In genomic region chrX:38561951-38562719, GRCh38 we compare ENCODE assay signal across 8 cellular contexts. TPM values are rescaled to one million over a fixed set of nuclear protein-coding genes. Genes with fewer than 3 reads are reported as not detected.
A peak's percentile ranks its signal among the peaks of the same experiment; 100 is the strongest.
DNase-seq lines count a peak whose midpoint lies in the region; ATAC-seq and TF ChIP-seq lines count a peak whose summit lies in the region.

No MANE protein-coding gene starts in this region.

- H3K9ac ChIP-seq in HUES6 (ENCODE audit: low read length) (peak overlapping the region; percentile 47), liver (ENCODE audit: low read depth in 1 of 2, low read length in 2 of 2) (no peak overlapping the region)

- H3K27ac ChIP-seq in HUES6 (ENCODE audit: low read depth, low read length) (no peak overlapping the region), liver (ENCODE audit: low read depth in 1 of 2, low read length in 2 of 2) (peak overlapping the region in 1 of 2 donors; percentile 50)

- ATAC-seq in T-cell (replicated peaks in 1 of 4), result peak in 2 of 4 experiments; percentile 6
- ATAC-seq in stimulated activated memory B cell treated with anti-CD40 and anti-IgM and Interleukin-4, amounts not matched to agents 10 μg/mL and 1 μg/mL and 100 μg/mL, for 72 hours, result no peak
- ATAC-seq in HG03095 (IDR thresholded peaks at IDR 0.05; ENCODE audit: unreplicated experiment), result no peak
- no peak for ATAC-seq in HG03354 (IDR thresholded peaks at IDR 0.05; ENCODE audit: poor library complexity, severe bottlenecking, unreplicated experiment)

- H3K4me1 Mint-ChIP-seq in T-cell (peaks cover 4 to 7% (median 5%) of the 10 kb centered on the region in 3 donors), chondrocyte (ENCODE audit: low read depth) (peaks cover 7% of the 10 kb centered on the region)
- peaks cover 6% of the 10 kb centered on the region for H3K4me1 Mint-ChIP-seq in stimulated activated memory B cell treated with anti-CD40 and anti-IgM and Interleukin-4, amounts not matched to agents 10 μg/mL and 1 μg/mL and 100 μg/mL, for 72 hours

- H3K4me3 Mint-ChIP-seq in T-cell, result peak overlapping the region; percentile 76 to 84 (median 84)
- H3K4me3 Mint-ChIP-seq in chondrocyte (ENCODE audit: unreplicated experiment), result peak overlapping the region; percentile 76
- peak overlapping the region; percentile 80 for H3K4me3 Mint-ChIP-seq in stimulated activated memory B cell treated with anti-CD40 and anti-IgM and Interleukin-4, amounts not matched to agents 10 μg/mL and 1 μg/mL and 100 μg/mL, for 72 hours

- DNase-seq in T-cell (peak in 11 of 34 experiments; percentile 0 to 24 (median 8)), chondrocyte (ENCODE audit: low spot score) (peak; percentile 80), HK-2 (ENCODE audit: unreplicated experiment) (no peak)

- CTCF ChIA-PET in T-cell (lab: Charles Lee), result no interaction called here

- H3K9me3 ChIP-seq in HUES6 (ENCODE audit: control insufficient read depth, insufficient read depth, low read depth, low read length) (no peaks in the 10 kb centered on the region), liver (ENCODE audit: control insufficient read depth in 4 of 4, low read length in 3 of 4) (no peaks in the 10 kb centered on the region)

- POLR2A ChIA-PET in T-cell (lab: Charles Lee), result no interaction called here

- WGBS in liver, result 1% methylated on average over 36 of the region's 38 CpGs

- H3K9me3 Mint-ChIP-seq in T-cell (no peaks in the 10 kb centered on the region), chondrocyte (ENCODE audit: low read depth) (peaks cover 3% of the 10 kb centered on the region)
- H3K9me3 Mint-ChIP-seq in stimulated activated memory B cell treated with anti-CD40 and anti-IgM and Interleukin-4, amounts not matched to agents 10 μg/mL and 1 μg/mL and 100 μg/mL, for 72 hours, result no peaks in the 10 kb centered on the region

- TF ChIP-seq RAD21 in liver (IDR thresholded peaks at IDR 0.05), result no peak

- no peaks in the 10 kb centered on the region for H3K36me3 Mint-ChIP-seq in T-cell
- H3K36me3 Mint-ChIP-seq in chondrocyte (ENCODE audit: low read depth), result no peaks in the 10 kb centered on the region
- no peaks in the 10 kb centered on the region for H3K36me3 Mint-ChIP-seq in stimulated activated memory B cell treated with anti-CD40 and anti-IgM and Interleukin-4, amounts not matched to agents 10 μg/mL and 1 μg/mL and 100 μg/mL, for 72 hours

- H3K27me3 Mint-ChIP-seq in T-cell, result peaks cover 0 to 5% of the 10 kb centered on the region in 2 donors
- peaks cover 4% of the 10 kb centered on the region for H3K27me3 Mint-ChIP-seq in chondrocyte (ENCODE audit: low read depth)
- H3K27me3 Mint-ChIP-seq in stimulated activated memory B cell treated with anti-CD40 and anti-IgM and Interleukin-4, amounts not matched to agents 10 μg/mL and 1 μg/mL and 100 μg/mL, for 72 hours, result no peaks in the 10 kb centered on the region

- H3K4me3 ChIP-seq in HUES6 (ENCODE audit: low read depth, low read length), result peak overlapping the region; percentile 72
- H3K4me3 ChIP-seq in liver (ENCODE audit: low read depth in 1 of 3, low read length in 3 of 3), result peak overlapping the region; percentile 59 to 61 (median 61)

- H3K27me3 ChIP-seq in HUES6 (ENCODE audit: control insufficient read depth, insufficient read depth, low read length), result peaks cover 27% of the 10 kb centered on the region
- no peaks in the 10 kb centered on the region for H3K27me3 ChIP-seq in liver (ENCODE audit: control insufficient read depth in 4 of 4, insufficient read depth in 4 of 4, low read length in 3 of 4)

- no peaks in the 10 kb centered on the region for H3K36me3 ChIP-seq in HUES6 (ENCODE audit: control insufficient read depth, insufficient read depth, low read length)
- no peaks in the 10 kb centered on the region for H3K36me3 ChIP-seq in liver (ENCODE audit: control insufficient read depth in 4 of 4, insufficient read depth in 3 of 4, low read depth in 1 of 4, low read length in 3 of 4)

- H3K4me1 ChIP-seq in HUES6 (ENCODE audit: control insufficient read depth, insufficient read depth, low read length) (peaks cover 6% of the 10 kb centered on the region; the same call in 1 of the 2 replicates), liver (ENCODE audit: control insufficient read depth in 4 of 4, insufficient read depth in 4 of 4, low read length in 3 of 4) (peaks cover 0 to 11% (median 4%) of the 10 kb centered on the region in 4 donors)

- H3K27ac Mint-ChIP-seq in T-cell (no peak overlapping the region), chondrocyte (ENCODE audit: unreplicated experiment) (no peak overlapping the region)
- no peak overlapping the region for H3K27ac Mint-ChIP-seq in stimulated activated memory B cell treated with anti-CD40 and anti-IgM and Interleukin-4, amounts not matched to agents 10 μg/mL and 1 μg/mL and 100 μg/mL, for 72 hours

- TF ChIP-seq CTCF in chondrocyte (IDR thresholded peaks at IDR 0.05) (no peak), liver (IDR thresholded peaks at IDR 0.05; ENCODE audit: low read depth, low read length, missing input control) (no peak)

TF ChIP-seq in liver, 16 proteins besides CTCF, POLR2A, EP300 and RAD21:
- TF ChIP-seq JUND (IDR thresholded peaks at IDR 0.05), result no peak
TF ChIP-seq in liver: peak in this region for 0.

RNA-seq across cellular contexts. Expression of gene TSPAN7, which starts 0.8 kb away (rescaled TPM):
- total RNA-seq in T-cell (1 to 10 TPM in 1 of 5 donors, under 1 TPM in 2, not detected in 2; 0.62 to 1.3 (median 0.73) TPM), chondrocyte (0.56 TPM in 1 of 3 replicates, not detected in the others), liver (10 to 100 TPM; 10.1 to 15.3 TPM)
- 10 to 100 TPM; 20.0 to 26.2 TPM for polyA plus RNA-seq in liver
